Comparison of ENCODE assay signal across 8 cellular contexts in genomic region chr12:117367006-117367638, GRCh38. TPM values are rescaled to one million over a fixed set of nuclear protein-coding genes. Genes with fewer than 3 reads are reported as not detected.
A peak's percentile ranks its signal among the peaks of the same experiment; 100 is the strongest.
DNase-seq lines count a peak whose midpoint lies in the region; TF ChIP-seq lines count a peak whose summit lies in the region.

No MANE protein-coding gene starts in this region.

- no peak overlapping the region for H3K4me3 Mint-ChIP-seq in brain

- peaks cover 4 to 16% (median 6%) of the 10 kb centered on the region in 5 experiments for H3K9me3 Mint-ChIP-seq in brain

- H3K27ac Mint-ChIP-seq in brain, result peak overlapping the region in 1 of 5 experiments; percentile 40

- no peak for TF ChIP-seq POLR2A in NB4 (IDR thresholded peaks at IDR 0.05; ENCODE audit: extremely low read depth, insufficient read length)

- H3K27me3 Mint-ChIP-seq in brain, result peaks cover 37% of the 10 kb centered on the region

- no peaks in the 10 kb centered on the region for H3K4me1 Mint-ChIP-seq in brain

- H3K4me3 ChIP-seq in NB4 (ENCODE audit: low read depth, low read length), result no peak overlapping the region

- in situ Hi-C loops in SK-MEL-5 (cut with HindIII; ENCODE audit: low pct_unique_long_range_greater_than_20kb, low sequenced_read_pairs), result no loop called here

- no peaks in the 10 kb centered on the region for H3K36me3 Mint-ChIP-seq in brain

- TF ChIP-seq CTCF in NB4 (IDR thresholded peaks at IDR 0.05; ENCODE audit: low read depth, low read length) (peak; percentile 98), brain (conservative IDR thresholded peaks at IDR 0.05) (peak; percentile 95 to 98)

- DNase-seq in activated T-cell treated with anti-CD3 and anti-CD28 coated beads for 1 hour (ENCODE audit: low read depth) (peak; percentile 6), NB4 (ENCODE audit: low read depth) (peak; percentile 78), SK-MEL-5 (ENCODE audit: low read depth, low spot score) (peak; percentile 80), iPS DF 4.7 (ENCODE audit: extremely low read depth, low spot score) (peak; percentile 92), smooth muscle cell of the brain vasculature (ENCODE audit: low read depth, low spot score) (peak; percentile 31), cortex of kidney (lab: John Stamatoyannopoulos, UW) (no peak)
- DNase-seq in activated T-cell treated with anti-CD3 and anti-CD28 coated beads, Interleukin-2, amount 50 U/mL, for 1 hour, result no peak

RNA-seq across cellular contexts. Expression of gene NOS1, which starts 5.7 kb away (rescaled TPM):
- total RNA-seq in SK-MEL-5 (2014; rRNA removed; shearing (Covaris generic)), result not detected in 2 replicates
- 0.06 and 0.11 TPM in 2 replicates for polyA plus RNA-seq in SK-MEL-5 (2015; cell fraction: cytosol; rRNA removed)
- polyA plus RNA-seq in SK-MEL-5 (2015; cell fraction: nucleus; rRNA removed), result 0.15 TPM in 1 of 2 replicates, not detected in the other
- polyA plus RNA-seq in brain (ENCODE audit: insufficient read depth, low read depth, low replicate concordance), result 1.5 TPM

Comparison
In these comparisons a context has a peak if more than half of its experiments do, and no peak if none do; other contexts are left out.
1. DNase-seq: peak in activated T-cell treated with anti-CD3 and anti-CD28 coated beads for 1 hour (single experiment), NB4 (single experiment), SK-MEL-5 (single experiment), iPS DF 4.7 (single experiment) and smooth muscle cell of the brain vasculature (single experiment); none in activated T-cell treated with anti-CD3 and anti-CD28 coated beads, Interleukin-2, amount 50 U/mL, for 1 hour (single experiment) and cortex of kidney (single experiment).